Comparison of ENCODE assay signal across 8 cellular contexts in the genomic region with DNA sequence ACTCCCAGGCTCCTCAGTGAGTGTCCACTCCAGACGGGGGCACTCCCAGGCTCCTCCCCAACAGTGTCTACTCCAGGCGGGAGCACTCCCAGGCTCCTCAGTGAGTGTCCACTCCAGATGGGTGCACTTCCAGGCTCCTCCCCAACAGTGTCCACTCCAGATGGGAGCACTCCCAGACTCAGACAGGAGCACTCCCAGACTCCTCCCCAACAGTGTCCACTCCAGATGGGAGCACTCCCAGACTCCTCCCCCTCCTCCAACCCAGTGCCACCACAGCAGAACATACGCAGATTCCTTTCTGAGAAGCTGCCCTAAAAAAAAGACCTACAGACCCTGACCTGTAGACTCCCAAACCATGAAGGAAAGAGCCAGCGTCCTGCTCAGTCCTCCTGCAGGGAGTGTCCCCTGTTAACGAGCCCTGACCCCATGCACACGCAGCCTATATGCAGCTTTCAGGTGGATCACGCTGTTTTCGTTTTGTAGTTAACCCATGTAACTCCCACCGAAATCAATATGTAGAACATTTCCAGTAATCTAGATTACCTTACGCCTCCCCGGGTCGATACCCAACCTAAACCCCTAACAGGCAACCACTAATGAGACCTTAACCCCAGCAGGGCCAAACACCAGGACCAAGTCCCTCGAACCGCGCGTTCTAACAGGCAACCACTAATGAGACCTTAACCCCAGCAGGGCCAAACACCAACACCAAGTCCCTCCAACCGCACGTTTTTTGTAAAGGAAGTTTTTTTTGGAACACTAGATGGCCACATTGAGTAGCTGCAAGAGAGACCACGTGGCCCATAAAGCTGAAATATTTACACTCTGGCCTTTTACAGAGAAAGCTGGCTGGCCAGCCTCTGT. TPM values are rescaled to one million over a fixed set of nuclear protein-coding genes. Genes with fewer than 3 reads are reported as not detected.
DNase-seq lines count a peak whose midpoint lies in the region; ATAC-seq and TF ChIP-seq lines count a peak whose summit lies in the region.

No MANE protein-coding gene starts in this region.

- H3K4me1 ChIP-seq in KMS-11 (ENCODE audit: low read depth, poor library complexity, severe bottlenecking) (peaks cover 10% of the 10 kb centered on the region), Panc1 (ENCODE audit: control insufficient read depth, insufficient read depth, low read length) (peaks cover 7% of the 10 kb centered on the region; the same call in 1 of the 2 replicates), breast epithelium (peaks cover 0 to 8% of the 10 kb centered on the region in 2 donors), tibial nerve (peaks cover 0 to 11% (median 4%) of the 10 kb centered on the region in 4 donors)

- in situ Hi-C loops in Panc1 (cut with HindIII; ENCODE audit: low pct_unique_long_range_greater_than_20kb, low sequenced_read_pairs), result no loop called here

- 44 to 49% methylated on average over 18 to 19 of the region's 19 CpGs for WGBS in tibial nerve, 2 donors

- TF ChIP-seq EP300 in tibial nerve (IDR thresholded peaks at IDR 0.05), result no peak

- peak overlapping the region; percentile 0; the same call in 1 of the 2 replicates for H3K9ac ChIP-seq in KMS-11

- intact Hi-C loops in Panc1 (cut with micrococcal nuclease; ENCODE audit: unreplicated experiment), result no loop called here
- intact Hi-C loops in breast epithelium (cut with DNase I; ENCODE audit: low total_unique reads), result no loop called here

- CTCF ChIA-PET in Panc1 (lab: Charles Lee), result interaction anchor here (0.5 to 0.9 kb wide), 4 partner anchors 38 to 138 kb away, joined by 3 to 4 read pairs (median 4); no protein-coding TSS in a partner anchor

- H4K20me1 ChIP-seq in KMS-11 (ENCODE audit: insufficient read depth), result no peaks in the 10 kb centered on the region

- no peaks in the 10 kb centered on the region for H3K79me2 ChIP-seq in KMS-11 (ENCODE audit: insufficient read depth, low read depth)

- H3K36me3 ChIP-seq in KMS-11 (ENCODE audit: insufficient read depth) (no peaks in the 10 kb centered on the region), Panc1 (ENCODE audit: control insufficient read depth, insufficient read depth, low read length) (no peaks in the 10 kb centered on the region), breast epithelium (no peaks in the 10 kb centered on the region), kidney epithelial cell (ENCODE audit: control insufficient read depth, insufficient read depth, low read length) (no peaks in the 10 kb centered on the region), tibial nerve (peaks cover 0 to 32% (median 0%) of the 10 kb centered on the region in 3 donors)

- H2AFZ ChIP-seq in KMS-11 (ENCODE audit: low read depth), result peak overlapping the region; percentile 45; the same call in 1 of the 2 replicates

- TF ChIP-seq POLR2A in breast epithelium (IDR thresholded peaks at IDR 0.05) (no peak), tibial nerve (IDR thresholded peaks at IDR 0.05) (no peak)

- H3K9me3 ChIP-seq in Panc1 (ENCODE audit: control insufficient read depth, insufficient read depth, low read depth, low read length), result no peaks in the 10 kb centered on the region
- no peaks in the 10 kb centered on the region for H3K9me3 ChIP-seq in breast epithelium
- no peaks in the 10 kb centered on the region for H3K9me3 ChIP-seq in tibial nerve

- DNase-seq in SIG-M5 treated with dmso at 0.1 percent for 504 hours (lab: John Stamatoyannopoulos, UW; ENCODE audit: unreplicated experiment) (peak; percentile 85), SIG-M5 (lab: John Stamatoyannopoulos, UW) (no peak), Panc1 (ENCODE audit: low read depth, low spot score) (no peak), breast epithelium (ENCODE audit: low spot score in 2 of 2) (no peak), kidney epithelial cell (ENCODE audit: low read depth) (peak; percentile 26), tibial nerve (ENCODE audit: low spot score in 2 of 2) (peak in 1 of 2 donors; percentile 32)

- ATAC-seq in Panc1 (peak; percentile 89), GM19397 (IDR thresholded peaks at IDR 0.05; ENCODE audit: unreplicated experiment) (no peak)

- peak overlapping the region; percentile 5; the same call in 1 of the 2 replicates for H3K4me2 ChIP-seq in KMS-11

- peak overlapping the region; percentile 38; the same call in 1 of the 2 replicates for H3K27ac ChIP-seq in KMS-11
- peak overlapping the region; percentile 44; the same call in 1 of the 2 replicates for H3K27ac ChIP-seq in Panc1 (ENCODE audit: low read length)
- H3K27ac ChIP-seq in breast epithelium, result no peak overlapping the region
- no peak overlapping the region for H3K27ac ChIP-seq in tibial nerve

- H3K4me3 ChIP-seq in KMS-11 (IDR thresholded peaks at IDR 0.05; ENCODE audit: insufficient read depth, low read depth, low read length) (no peak overlapping the region), Panc1 (ENCODE audit: low read depth in 2 of 2, low read length in 2 of 2) (no peak overlapping the region), breast epithelium (no peak overlapping the region), kidney epithelial cell (ENCODE audit: low read depth, low read length) (no peak overlapping the region), tibial nerve (no peak overlapping the region)

- TF ChIP-seq CTCF in KMS-11 (conservative IDR thresholded peaks at IDR 0.05; ENCODE audit: low read depth, low read length) (peak; percentile 73), Panc1 (IDR thresholded peaks at IDR 0.05) (peak; percentile 84), breast epithelium (IDR thresholded peaks at IDR 0.05) (peak in 2 of 3 donors; percentile 39 to 43), kidney epithelial cell (IDR thresholded peaks at IDR 0.05; ENCODE audit: insufficient read depth, low read length, poor library complexity, severe bottlenecking) (peak; percentile 75), tibial nerve (IDR thresholded peaks at IDR 0.05) (peak; percentile 49 to 71 (median 63))

- POLR2A ChIA-PET in Panc1 (lab: Charles Lee), result interaction anchor here (0.6 kb wide), 1 partner anchor 71 kb away, joined by 3 read pairs; no protein-coding TSS in a partner anchor

- BruUV-seq in Panc1 (replicated peaks; lab: Mats Ljungman, UMichigan), result no TSS peak

- H3K27me3 ChIP-seq in KMS-11 (ENCODE audit: insufficient read depth, low read depth) (no peaks in the 10 kb centered on the region), Panc1 (ENCODE audit: control insufficient read depth, insufficient read depth, low read length) (no peaks in the 10 kb centered on the region), breast epithelium (no peaks in the 10 kb centered on the region), kidney epithelial cell (ENCODE audit: control insufficient read depth, insufficient read depth, low read length) (no peaks in the 10 kb centered on the region), tibial nerve (no peaks in the 10 kb centered on the region)

RNA-seq across cellular contexts. Expression of gene PNPLA7, which starts 15.7 kb away (rescaled TPM):
- total RNA-seq in Panc1 (2021; ENCODE audit: unreplicated experiment) (3.9 TPM), breast epithelium (10 to 100 TPM; 17.3 to 18.7 (median 17.7) TPM), kidney epithelial cell (0.04 and 0.21 TPM in 2 replicates), tibial nerve (10 to 100 TPM; 12.0 to 25.2 (median 18.7) TPM)
- polyA plus RNA-seq in Panc1 (2012; ENCODE audit: insufficient read length), result 4.8 TPM

RNA-seq across cellular contexts. Expression of gene MRPL41, which starts 17.2 kb away (rescaled TPM):
- total RNA-seq in Panc1 (2021; ENCODE audit: unreplicated experiment), result 86.4 TPM
- polyA plus RNA-seq in Panc1 (2012; ENCODE audit: insufficient read length), result 129 TPM
- 10 to 100 TPM; 45.4 to 71.8 (median 65.4) TPM for total RNA-seq in breast epithelium
- 77.9 and 83.3 TPM in 2 replicates for total RNA-seq in kidney epithelial cell
- total RNA-seq in tibial nerve, result 100 to 1,000 TPM in 1 of 4 donors, 10 to 100 TPM in 3; 77.1 to 161 (median 98.3) TPM

RNA-seq across cellular contexts. Expression of gene DPH7, which starts 44.2 kb away (rescaled TPM):
- total RNA-seq in Panc1 (2021; ENCODE audit: unreplicated experiment) (35.9 TPM), breast epithelium (10 to 100 TPM; 23.4 to 47.5 (median 45.1) TPM), kidney epithelial cell (38.9 and 52.1 TPM in 2 replicates), tibial nerve (10 to 100 TPM; 40.8 to 61.5 (median 42.4) TPM)
- polyA plus RNA-seq in Panc1 (2012; ENCODE audit: insufficient read length), result 27.6 TPM

RNA-seq across cellular contexts. Expression of gene ZMYND19, which starts 55.8 kb away (rescaled TPM):
- total RNA-seq in Panc1 (2021; ENCODE audit: unreplicated experiment), result 37.0 TPM
- 31.7 TPM for polyA plus RNA-seq in Panc1 (2012; ENCODE audit: insufficient read length)
- 10 to 100 TPM in 2 of 3 donors, 1 to 10 TPM in 1; 9.4 to 17.7 (median 16.5) TPM for total RNA-seq in breast epithelium
- total RNA-seq in kidney epithelial cell, result 27.1 and 27.6 TPM in 2 replicates
- total RNA-seq in tibial nerve, result 10 to 100 TPM; 13.8 to 17.4 (median 15.8) TPM

Comparison
In these comparisons a context has a peak if more than half of its experiments do, and no peak if none do; other contexts are left out.
1. DNase-seq: peak in SIG-M5 treated with dmso at 0.1 percent for 504 hours (single experiment) and kidney epithelial cell (single experiment); none in SIG-M5 (single experiment), Panc1 (single experiment) and breast epithelium (0 of 2).
2. H3K27ac ChIP-seq: peak in KMS-11 (single experiment) and Panc1 (single experiment); none in breast epithelium (0 of 2) and tibial nerve (0 of 4).
3. Peak in every context shown above with its lines, with median percentiles within 50 percentile points of each other: CTCF ChIP-seq.